Comparison of ENCODE assay signal across 13 cellular contexts in genomic region chr1:204464174-204464573, GRCh38. TPM values are rescaled to one million over a fixed set of nuclear protein-coding genes. Genes with fewer than 3 reads are reported as not detected.
A peak's percentile ranks its signal among the peaks of the same experiment; 100 is the strongest.
DNase-seq lines count a peak whose midpoint lies in the region; ATAC-seq and FAIRE-seq lines count a peak whose summit lies in the region.
"Had no signal": no experiment of that assay in that cellular context is flagged by ENCODE, and none has a peak within 500 bp of the region (broad histone marks: within the 10 kb centered on the region; RNA-seq: fewer than 3 reads in every experiment).

No MANE protein-coding gene starts in this region.

- H3K27ac ChIP-seq in aorta (ENCODE audit: low read depth in 1 of 2, low read length in 2 of 2): peak overlapping the region; percentile 55 to 80
- H3K27ac ChIP-seq: prostate gland had no signal

- H3K4me1 Mint-ChIP-seq in activated naive CD8-positive, alpha-beta T cell treated with anti-CD3 and anti-CD28 coated beads, Interleukin-2, amount 50 U/mL, for 24 hours: peaks cover 75% of the 10 kb centered on the region
- peaks cover 87 to 97% (median 95%) of the 10 kb centered on the region in 3 donors for H3K4me1 Mint-ChIP-seq in naive B cell

- no peak for FAIRE-seq in GM19239 (lab: Jason Lieb, UNC)

- peak overlapping the region; percentile 79 for H3K27ac Mint-ChIP-seq in activated naive CD8-positive, alpha-beta T cell treated with anti-CD3 and anti-CD28 coated beads, Interleukin-2, amount 50 U/mL, for 24 hours
- H3K27ac Mint-ChIP-seq in naive B cell: peak overlapping the region; percentile 87 to 97 (median 94)
- H3K27ac Mint-ChIP-seq: HFFc6 had no signal

- H3K27me3 ChIP-seq in aorta (ENCODE audit: control insufficient read depth in 1 of 2, insufficient read depth in 2 of 2, low read length in 1 of 2): no peaks in the 10 kb centered on the region
- H3K27me3 ChIP-seq: BE2C, left lung had no signal

- H3K36me3 ChIP-seq in aorta (ENCODE audit: control insufficient read depth in 1 of 2, insufficient read depth in 2 of 2, low read length in 1 of 2): peaks cover 0 to 4% of the 10 kb centered on the region in 2 donors

- no peak overlapping the region for H3K4me3 ChIP-seq in aorta (ENCODE audit: low read length in 2 of 2)
- H3K4me3 ChIP-seq: left lung, prostate gland had no signal

- no peaks in the 10 kb centered on the region for H3K9me3 ChIP-seq in aorta (ENCODE audit: control insufficient read depth, low read length)
- H3K9me3 ChIP-seq: BE2C, left lung, prostate gland had no signal

- H3K4me3 Mint-ChIP-seq in activated naive CD8-positive, alpha-beta T cell treated with anti-CD3 and anti-CD28 coated beads, Interleukin-2, amount 50 U/mL, for 24 hours: peak overlapping the region; percentile 6
- peak overlapping the region in 7 of 8 donors; percentile 16 to 93 (median 81) for H3K4me3 Mint-ChIP-seq in naive B cell
- H3K4me3 Mint-ChIP-seq: HFFc6 had no signal

- peak in 2 of 3 donors; percentile 14 to 22 for DNase-seq in stimulated activated CD4-positive, alpha-beta T cell treated with anti-CD3 and anti-CD28 coated beads, Interleukin-12 subunit alpha, Interleukin-12 subunit beta, amount 100 ng/mL, for 48 hours (ENCODE audit: low read depth in 2 of 3, low spot score in 1 of 3)
- no peak for DNase-seq in stimulated activated CD4-positive, alpha-beta T cell treated with anti-CD3 and anti-CD28 coated beads, Interleukin-12 subunit alpha, Interleukin-12 subunit beta, amount 100 ng/mL, for 4 hours
- no peak for DNase-seq in activated naive CD8-positive, alpha-beta T cell treated with anti-CD3 and anti-CD28 coated beads, Interleukin-2, amount 50 U/mL, for 24 hours
- no peak for DNase-seq in naive B cell
- no peak for DNase-seq in aorta
- no peak for DNase-seq in KG1 (lab: John Stamatoyannopoulos, UW)
- no peak for DNase-seq in GDM1 (lab: John Stamatoyannopoulos, UW)
- DNase-seq in GM19239 (ENCODE audit: insufficient read length, low spot score): no peak
- DNase-seq: BE2C, HFFc6, left lung, SIG-M5 had no signal

- peaks cover 21% of the 10 kb centered on the region for H3K36me3 Mint-ChIP-seq in activated naive CD8-positive, alpha-beta T cell treated with anti-CD3 and anti-CD28 coated beads, Interleukin-2, amount 50 U/mL, for 24 hours (ENCODE audit: low read depth)
- H3K36me3 Mint-ChIP-seq in naive B cell: peaks cover 16 to 52% of the 10 kb centered on the region in 2 donors

- intact Hi-C loops in aorta (cut with DNase I): loop anchor here in 1 of 2 donors (2.0 kb wide), 1 partner anchor 17 kb away; no protein-coding TSS in a partner anchor

- no peaks in the 10 kb centered on the region for H3K27me3 Mint-ChIP-seq in activated naive CD8-positive, alpha-beta T cell treated with anti-CD3 and anti-CD28 coated beads, Interleukin-2, amount 50 U/mL, for 24 hours
- no peaks in the 10 kb centered on the region for H3K27me3 Mint-ChIP-seq in naive B cell

- 55 to 66% methylated on average over 2 of the region's 2 CpGs for WGBS in aorta, 2 donors

- peak; percentile 50 for ATAC-seq in activated naive CD8-positive, alpha-beta T cell treated with anti-CD3 and anti-CD28 coated beads, Interleukin-2, amount 50 U/mL, for 24 hours
- peak; percentile 9 to 20 for ATAC-seq in naive B cell (ENCODE audit: low read depth in 2 of 2)
- no peak for ATAC-seq in aorta (ENCODE audit: low FRiP score)
- ATAC-seq: left lung had no signal

- no peaks in the 10 kb centered on the region for H3K9me3 Mint-ChIP-seq in activated naive CD8-positive, alpha-beta T cell treated with anti-CD3 and anti-CD28 coated beads, Interleukin-2, amount 50 U/mL, for 24 hours
- H3K9me3 Mint-ChIP-seq in naive B cell: no peaks in the 10 kb centered on the region
- H3K9me3 Mint-ChIP-seq: HFFc6 had no signal

- peaks cover 4 to 7% of the 10 kb centered on the region in 2 donors for H3K4me1 ChIP-seq in aorta (ENCODE audit: control insufficient read depth in 1 of 2, insufficient read depth in 2 of 2, low read length in 2 of 2)

RNA-seq across cellular contexts. Expression of gene PIK3C2B, which starts 30.4 kb away (rescaled TPM):
- polyA plus RNA-seq in naive B cell (ENCODE audit: low read depth in 6 of 6) (10 to 100 TPM in 3 of 6 donors, 1 to 10 TPM in 2, not detected in 1; 8.5 to 16.9 (median 10.6) TPM), aorta (10 to 100 TPM in 1 of 2 donors, 1 to 10 TPM in 1; 9.3 to 12.4 TPM)
- 10 to 100 TPM; 41.3 to 87.5 TPM for total RNA-seq in aorta

RNA-seq across cellular contexts. Expression of gene MDM4, which starts 52.0 kb away (rescaled TPM):
- polyA plus RNA-seq in naive B cell (ENCODE audit: low read depth in 6 of 6) (10 to 100 TPM; 12.6 to 50.8 (median 28.2) TPM), aorta (10 to 100 TPM in 1 of 2 donors, 1 to 10 TPM in 1; 4.8 to 11.0 TPM)
- total RNA-seq in aorta: 100 to 1,000 TPM; 104 to 141 TPM

RNA-seq across cellular contexts. Expression of gene PPP1R15B, which starts 52.6 kb away (rescaled TPM):
- 10 to 100 TPM; 18.5 to 39.0 (median 33.0) TPM for polyA plus RNA-seq in naive B cell (ENCODE audit: low read depth in 6 of 6)
- 10 to 100 TPM; 39.3 to 59.9 TPM for total RNA-seq in aorta
- 10 to 100 TPM in 1 of 2 donors, 1 to 10 TPM in 1; 6.8 to 13.7 TPM for polyA plus RNA-seq in aorta

Comparison
In these comparisons a context has a peak if more than half of its experiments do, and no peak if none do; other contexts are left out.
1. DNase-seq: peak in stimulated activated CD4-positive, alpha-beta T cell treated with anti-CD3 and anti-CD28 coated beads, Interleukin-12 subunit alpha, Interleukin-12 subunit beta, amount 100 ng/mL, for 48 hours (2 of 3); none in stimulated activated CD4-positive, alpha-beta T cell treated with anti-CD3 and anti-CD28 coated beads, Interleukin-12 subunit alpha, Interleukin-12 subunit beta, amount 100 ng/mL, for 4 hours (single experiment), activated naive CD8-positive, alpha-beta T cell treated with anti-CD3 and anti-CD28 coated beads, Interleukin-2, amount 50 U/mL, for 24 hours (single experiment), naive B cell (single experiment), aorta (0 of 2), KG1 (single experiment), GDM1 (single experiment) and GM19239 (single experiment).